8 cellular contexts compared by ENCODE assay signal in the genomic region with DNA sequence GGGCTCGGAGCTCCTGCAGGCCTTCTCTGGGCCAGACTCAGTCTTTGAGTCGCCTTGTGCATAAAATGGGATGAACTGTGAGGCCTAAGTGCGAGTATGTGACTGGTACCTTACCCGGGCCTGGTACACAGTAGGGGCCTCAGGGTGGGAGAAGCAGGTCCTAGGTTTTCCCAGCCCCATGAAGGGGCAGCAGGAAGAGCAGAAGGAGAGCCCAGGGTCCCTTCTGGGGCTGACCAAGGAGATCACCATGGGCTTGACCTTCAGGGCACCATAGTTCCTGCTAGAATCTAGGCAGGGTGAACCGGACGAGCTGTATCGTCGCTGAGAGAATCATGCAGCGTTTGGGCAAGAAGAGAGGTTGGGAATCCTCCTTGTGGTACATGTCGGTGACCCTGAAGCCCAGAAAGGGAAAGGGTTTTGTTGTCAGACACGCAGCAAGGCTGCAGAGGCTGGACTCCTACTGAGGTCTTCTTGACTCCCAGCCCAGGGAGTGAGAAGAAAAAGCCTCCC. TPM values are rescaled to one million over a fixed set of nuclear protein-coding genes. Genes with fewer than 3 reads are reported as not detected.
DNase-seq lines count a peak whose midpoint lies in the region; ATAC-seq and TF ChIP-seq lines count a peak whose summit lies in the region.

No MANE protein-coding gene starts in this region.

- TF ChIP-seq POLR2A in Raji (IDR thresholded peaks at IDR 0.05; ENCODE audit: insufficient read depth, low read depth, low read length) = 0 out of 2 replicates have a peak, but pooled peaks have one; percentile 31

- in situ Hi-C loops in GM13976 (cut with MboI; ENCODE audit: low sequenced_read_pairs, unreplicated experiment) = no loop called here

- peak overlapping the region; percentile 89 to 100 (median 97) for H3K27ac ChIP-seq in skin epidermis

- H3K4me3 ChIP-seq in fibroblast of villous mesenchyme (ENCODE audit: low read depth, low read length) (peak overlapping the region; percentile 91), skin epidermis (peak overlapping the region; percentile 51 to 96 (median 75))

- ATAC-seq in GM21447 (IDR thresholded peaks at IDR 0.05; ENCODE audit: unreplicated experiment) = peak; percentile 26
- no peak for ATAC-seq in activated CD4-positive, CD25-positive, alpha-beta regulatory T cell treated with anti-CD3 and anti-CD28 coated beads, Interleukin-2, amount 50 U/mL, for 24 hours

- TF ChIP-seq CTCF in fibroblast of villous mesenchyme (IDR thresholded peaks at IDR 0.05; ENCODE audit: insufficient read depth, low read depth, low read length) (no peak), GM13976 (IDR thresholded peaks at IDR 0.05; ENCODE audit: borderline replicate concordance, control extremely low read depth, extremely low read depth, insufficient read depth, missing control alignments) (no peak)

- DNase-seq in fibroblast of villous mesenchyme (ENCODE audit: low read depth) (no peak), AML-193 (lab: John Stamatoyannopoulos, UW) (no peak), GM13976 (ENCODE audit: low spot score) (no peak), OCI-M1 (lab: John Stamatoyannopoulos, UW) (no peak)

RNA-seq across cellular contexts. Expression of a gene that starts 0.4 kb away (rescaled TPM):
- total RNA-seq in fibroblast of villous mesenchyme = 31.5 and 32.2 TPM in 2 replicates

RNA-seq across cellular contexts. Expression of a gene that starts 28.6 kb away (rescaled TPM):
- total RNA-seq in fibroblast of villous mesenchyme = 52.8 and 63.5 TPM in 2 replicates

RNA-seq across cellular contexts. Expression of a gene that starts 45.8 kb away (rescaled TPM):
- not detected in 2 replicates for total RNA-seq in fibroblast of villous mesenchyme
